ENCODE assay signal across 8 cellular contexts in the genomic region with DNA sequence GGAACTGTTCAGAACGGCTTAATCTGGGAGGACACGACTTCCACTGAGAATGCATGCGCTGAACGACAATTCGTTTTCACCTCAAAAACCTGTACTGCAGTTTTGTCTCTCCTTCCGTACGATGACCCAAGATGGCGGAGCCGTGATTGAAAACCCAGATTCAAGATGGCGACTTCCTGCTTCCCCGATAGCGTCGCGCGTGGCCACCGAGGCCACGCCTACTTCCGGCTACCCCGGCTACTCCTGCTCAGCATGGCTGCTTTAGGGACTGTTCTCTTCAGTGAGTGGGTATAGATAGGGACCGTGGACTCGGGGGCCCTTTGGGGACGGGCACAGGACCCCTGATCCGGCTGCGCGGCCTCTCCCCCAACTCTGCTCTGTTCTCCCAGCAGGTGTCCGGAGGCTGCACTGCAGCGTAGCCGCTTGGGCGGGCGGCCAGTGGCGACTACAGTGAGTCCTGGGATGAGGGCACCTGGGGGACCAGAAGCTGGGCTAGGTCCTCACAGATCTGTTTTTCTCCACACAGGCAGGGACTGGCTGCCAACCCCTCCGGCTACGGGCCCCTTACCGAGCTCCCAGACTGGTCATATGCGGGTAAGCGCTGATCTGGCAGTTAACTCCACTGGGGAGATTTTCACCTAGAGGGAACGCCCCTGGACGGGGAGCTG. TPM values are rescaled to one million over a fixed set of nuclear protein-coding genes. Genes with fewer than 3 reads are reported as not detected.
A peak's percentile ranks its signal among the peaks of the same experiment; 100 is the strongest.
DNase-seq lines count a peak whose midpoint lies in the region; TF ChIP-seq lines count a peak whose summit lies in the region.

A gene (plus strand): TSS at position 227 of the 668 bp plus-strand sequence. CDS start 26 bp downstream, at position 253.

- peak within 1 kb of the TSS; percentile 54 for H3K9ac ChIP-seq in neural progenitor cell

- peaks cover 21% of the 10 kb centered on the region for H3K4me1 Mint-ChIP-seq in neural progenitor cell

- TF ChIP-seq CTCF in fibroblast of villous mesenchyme (IDR thresholded peaks at IDR 0.05; ENCODE audit: insufficient read depth, low read depth, low read length) (no peak), neural progenitor cell (IDR thresholded peaks at IDR 0.05) (no peak)

- H3K4me1 ChIP-seq in neural progenitor cell, result peaks cover 7% of the 10 kb centered on the region

- H3K4me3 ChIP-seq in fibroblast of villous mesenchyme (ENCODE audit: low read depth, low read length) (peak within 1 kb of the TSS; percentile 95), neural progenitor cell (peak within 1 kb of the TSS; percentile 87)

- H3K27ac Mint-ChIP-seq in neural progenitor cell, result peak within 1 kb of the TSS; percentile 97

- peaks cover 14% of the 10 kb centered on the region for H3K36me3 Mint-ChIP-seq in neural progenitor cell

- TF ChIP-seq POLR2A in Raji (IDR thresholded peaks at IDR 0.05; ENCODE audit: insufficient read depth, low read depth, low read length), result peak; percentile 89

- H3F3A ChIP-seq in neural progenitor cell (ENCODE audit: low read depth), result peaks cover 11% of the 10 kb centered on the region

- no peaks in the 10 kb centered on the region for H3K27me3 ChIP-seq in neural progenitor cell

- H3K79me2 ChIP-seq in neural progenitor cell (ENCODE audit: low read depth), result peaks cover 20% of the 10 kb centered on the region

- peak within 1 kb of the TSS; percentile 91 for H3K4me3 Mint-ChIP-seq in neural progenitor cell

- DNase-seq in ELF-1 (ENCODE audit: low read depth, low spot score), result peak; percentile 89
- DNase-seq in H4 (ENCODE audit: low spot score), result peak; percentile 84
- DNase-seq in M059J (ENCODE audit: low read depth), result peak; percentile 88
- peak; percentile 96 for DNase-seq in activated effector memory CD4-positive, alpha-beta T cell treated with anti-CD3 and anti-CD28 coated beads, Interleukin-2, amount 50 U/mL, for 16 hours
- DNase-seq in fibroblast of villous mesenchyme (ENCODE audit: low read depth), result peak; percentile 88
- peak; percentile 87 for DNase-seq in neural progenitor cell (ENCODE audit: low spot score)
- peak; percentile 76 for DNase-seq in stromal cell of bone marrow (ENCODE audit: low read depth)

- no peaks in the 10 kb centered on the region for H3K9me3 Mint-ChIP-seq in neural progenitor cell

- H3K27ac ChIP-seq in neural progenitor cell, result no peak within 1 kb of the TSS

- peaks cover 5% of the 10 kb centered on the region for H3K27me3 Mint-ChIP-seq in neural progenitor cell (ENCODE audit: insufficient read depth, low read depth)

- H3K9me3 ChIP-seq in neural progenitor cell (ENCODE audit: low read depth), result no peaks in the 10 kb centered on the region

- peaks cover 5% of the 10 kb centered on the region for H3K36me3 ChIP-seq in neural progenitor cell

- H2AFZ ChIP-seq in neural progenitor cell (replicated peaks), result peak within 1 kb of the TSS; percentile 95

- peak within 1 kb of the TSS; percentile 86 for H3K4me2 ChIP-seq in neural progenitor cell

- no peaks in the 10 kb centered on the region for H4K20me1 ChIP-seq in neural progenitor cell (ENCODE audit: low read depth)

RNA-seq across cellular contexts. Expression of the gene that starts here (rescaled TPM):
- 130 and 189 TPM in 2 replicates for total RNA-seq in H4 (2014; rRNA removed; shearing (Covaris generic))
- total RNA-seq in M059J (2014; rRNA removed; shearing (Covaris generic)), result 54.5 and 325 TPM in 2 replicates
- 58.3 and 82.5 TPM in 2 replicates for total RNA-seq in fibroblast of villous mesenchyme
- 28.1 and 71.5 TPM in 2 replicates for total RNA-seq in neural progenitor cell (ENCODE audit: low replicate concordance)
